ENCODE assay signal across 22 cellular contexts in the genomic region with DNA sequence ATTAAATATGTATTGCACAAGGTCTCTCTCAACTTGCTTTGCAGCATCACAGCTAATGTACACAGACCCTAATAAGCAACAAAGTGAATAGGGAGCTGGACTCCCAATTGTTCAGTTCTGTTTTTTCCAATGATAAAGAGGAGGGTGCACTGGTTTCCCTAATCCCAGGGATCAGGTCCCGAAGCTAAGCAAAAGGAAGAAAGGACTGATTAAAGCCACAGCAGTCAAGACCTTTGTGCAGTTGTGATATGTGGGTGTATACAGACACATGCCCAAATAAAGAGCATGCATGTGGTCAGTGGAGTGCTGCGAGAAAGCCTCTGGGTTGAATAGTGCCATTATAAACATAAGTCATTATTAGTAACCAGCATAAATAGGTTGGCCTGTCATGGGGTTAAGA.
"Had no signal": no experiment of that assay in that cellular context is flagged by ENCODE, and none has a peak within 500 bp of the region (broad histone marks: within the 10 kb centered on the region; RNA-seq: fewer than 3 reads in every experiment).

No MANE protein-coding gene starts in this region.

- H3K36me3 ChIP-seq: MG63, SJSA1 had no signal

- DNase-seq: IMR-90, Karpas-422, KG1, MG63, NCI-H1092, NCI-H1105 treated with DMSO at 0.1 percent for 48 hours, NCI-H1417 treated with DMSO at 0.1 percent for 48 hours, NCI-H146, NCI-H1694 treated with DMSO at 0.1 percent for 48 hours, NCI-H1930, NCI-H2081, NCI-H2107, NCI-H2227 treated with DMSO at 0.1 percent for 48 hours, NCI-H524, NCI-H526 treated with DMSO at 0.1 percent for 48 hours, NCI-H748 treated with DMSO at 0.1 percent for 48 hours, Right ventricle myocardium superior, RPMI8226, SIG-M5 had no signal

- H3K27ac ChIP-seq: SJSA1, SK-N-MC had no signal

- H3K4me3 ChIP-seq: MG63, SJSA1, SK-N-MC had no signal

- ATAC-seq: HepG2 had no signal

- H3K9me3 ChIP-seq: MG63 had no signal

- H3K27me3 ChIP-seq: MG63, SJSA1 had no signal

- H3K4me1 ChIP-seq: SJSA1 had no signal
